Comparison of ENCODE assay signal across 14 cellular contexts in genomic region chr12:5220835-5221234, GRCh38.
A peak's percentile ranks its signal among the peaks of the same experiment; 100 is the strongest.
DNase-seq lines count a peak whose midpoint lies in the region; ATAC-seq and TF ChIP-seq lines count a peak whose summit lies in the region.
"Had no signal": no experiment of that assay in that cellular context is flagged by ENCODE, and none has a peak within 500 bp of the region (broad histone marks: within the 10 kb centered on the region; RNA-seq: fewer than 3 reads in every experiment).

No MANE protein-coding gene starts in this region.

- no peak overlapping the region for H3K56ac ChIP-seq in IMR-90 (ENCODE audit: extremely low read depth, insufficient read depth, low read length)

- no peaks in the 10 kb centered on the region for H3K9me3 Mint-ChIP-seq in activated naive CD8-positive, alpha-beta T cell treated with anti-CD3 and anti-CD28 coated beads, Interleukin-2, amount 10 ng/mL, durations not matched to agents 7 days and 5 days
- H3K9me3 Mint-ChIP-seq: activated T-helper 2 cell treated with anti-CD3 and anti-CD28 coated beads, Interferon-gamma antibody, Interleukin-2, Interleukin-4, amounts not matched to agents 10 μg/mL and 5 μg/mL and 100 μg/mL, durations not matched to agents 14 hours and 24 hours and 36 hours had no signal

- H2BK5ac ChIP-seq in IMR-90 (ENCODE audit: low read depth, low read length, poor library complexity, severe bottlenecking), result no peak overlapping the region

- no peak overlapping the region for H2BK120ac ChIP-seq in IMR-90 (ENCODE audit: low read depth, low read length)

- no peak overlapping the region for H2BK15ac ChIP-seq in IMR-90 (ENCODE audit: low read depth, low read length)

- POLR2A ChIA-PET in IMR-90 (lab: Charles Lee; ENCODE audit: unreplicated experiment), result no interaction called here
- POLR2A ChIA-PET in activated naive CD8-positive, alpha-beta T cell treated with anti-CD3 and anti-CD28 coated beads, Interleukin-2, amount 10 ng/mL, durations not matched to agents 7 days and 5 days (lab: Charles Lee), result no interaction called here

- H2BK20ac ChIP-seq in IMR-90 (ENCODE audit: low read depth, low read length), result no peak overlapping the region

- H3K36me3 ChIP-seq in IMR-90 (ENCODE audit: control insufficient read depth, insufficient read depth, low read length), result no peaks in the 10 kb centered on the region

- H4K8ac ChIP-seq in IMR-90 (ENCODE audit: low read depth in 2 of 2, low read length in 2 of 2), result no peak overlapping the region

- ATAC-seq in IMR-90 (ENCODE audit: low read depth) (no peak), GM19328 (IDR thresholded peaks at IDR 0.05; ENCODE audit: unreplicated experiment) (no peak), HG02759 (IDR thresholded peaks at IDR 0.05; ENCODE audit: unreplicated experiment) (no peak)
- peak; percentile 93 for ATAC-seq in activated naive CD8-positive, alpha-beta T cell treated with anti-CD3 and anti-CD28 coated beads, Interleukin-2, amount 10 ng/mL, durations not matched to agents 7 days and 5 days (ENCODE audit: low read depth)
- ATAC-seq: psoas muscle had no signal

- no peaks in the 10 kb centered on the region for H3K79me1 ChIP-seq in IMR-90 (ENCODE audit: low read depth in 1 of 2, low read length in 2 of 2)

- 90% methylated on average over 2 of the region's 3 CpGs; no CpG with 5 or more reads in 1 of the 2 experiments for WGBS in IMR-90 (ENCODE audit: extremely low coverage in 2 of 2, insufficient read length in 1 of 2), 2 experiments

- no peaks in the 10 kb centered on the region for H3K9me3 ChIP-seq in IMR-90 (ENCODE audit: control insufficient read depth, insufficient read depth, low read length)
- H3K9me3 ChIP-seq: psoas muscle had no signal

- H3K9ac ChIP-seq in IMR-90 (ENCODE audit: low read depth, low read length), result no peak overlapping the region
- H3K9ac ChIP-seq: GM23248 had no signal

- BruUV-seq in IMR-90 (replicated peaks; lab: Mats Ljungman, UMichigan), result no TSS peak

- no peak overlapping the region for H3K14ac ChIP-seq in IMR-90 (replicated peaks; ENCODE audit: low read depth, low read length)

- peak; percentile 80 for DNase-seq in Daoy (ENCODE audit: low read depth)
- DNase-seq in IMR-90, result peak; percentile 11
- DNase-seq in activated naive CD8-positive, alpha-beta T cell treated with anti-CD3 and anti-CD28 coated beads, Interleukin-2, amount 10 ng/mL, durations not matched to agents 7 days and 5 days, result no peak
- peak; percentile 3 for DNase-seq in stimulated activated CD4-positive, alpha-beta T cell treated with anti-CD3 and anti-CD28 coated beads, Interleukin-4, amount 100 ng/mL, for 1 hour
- DNase-seq in midbrain (lab: John Stamatoyannopoulos, UW), result no peak
- DNase-seq: GM23248, NCI-H1930, psoas muscle, SHP77 had no signal

- H3K4ac ChIP-seq in IMR-90 (ENCODE audit: low read depth, low read length), result no peak overlapping the region

- no peaks in the 10 kb centered on the region for H3K9me1 ChIP-seq in IMR-90 (ENCODE audit: insufficient read depth, low read length)

- TF ChIP-seq POLR2A in IMR-90 (IDR thresholded peaks at IDR 0.05; ENCODE audit: low read depth, low read length), result no peak

- no peak overlapping the region for H4K5ac ChIP-seq in IMR-90 (ENCODE audit: low read depth, low read length)

- no peak for TF ChIP-seq RAD21 in IMR-90 (IDR thresholded peaks at IDR 0.05; ENCODE audit: low read length)

- H2AK5ac ChIP-seq in IMR-90 (ENCODE audit: low read depth, low read length), result no peak overlapping the region

- no peak overlapping the region for H3K4me3 ChIP-seq in IMR-90 (ENCODE audit: insufficient read depth, low read depth, low read length)
- H3K4me3 ChIP-seq: GM23248, psoas muscle had no signal

- no peaks in the 10 kb centered on the region for H3K4me1 ChIP-seq in IMR-90 (ENCODE audit: control insufficient read depth, insufficient read depth, low read length)
- H3K4me1 ChIP-seq: psoas muscle had no signal

- H3K23ac ChIP-seq in IMR-90 (ENCODE audit: low read depth, low read length), result no peak overlapping the region

- no peak overlapping the region for H2AFZ ChIP-seq in IMR-90 (replicated peaks; ENCODE audit: low read length, poor library complexity)
- H2AFZ ChIP-seq: GM23248 had no signal

- H3K18ac ChIP-seq in IMR-90 (ENCODE audit: low read depth, low read length), result no peak overlapping the region

- H3K27ac Mint-ChIP-seq in activated naive CD8-positive, alpha-beta T cell treated with anti-CD3 and anti-CD28 coated beads, Interleukin-2, amount 10 ng/mL, durations not matched to agents 7 days and 5 days, result no peak overlapping the region
- H3K27ac Mint-ChIP-seq: activated T-helper 2 cell treated with anti-CD3 and anti-CD28 coated beads, Interferon-gamma antibody, Interleukin-2, Interleukin-4, amounts not matched to agents 10 μg/mL and 5 μg/mL and 100 μg/mL, durations not matched to agents 14 hours and 24 hours and 36 hours; CD4-positive, CD25-positive, alpha-beta regulatory T cell had no signal

- H3K27me3 ChIP-seq in IMR-90 (ENCODE audit: control insufficient read depth, insufficient read depth, low read length), result peaks cover 19% of the 10 kb centered on the region

- H3K27ac ChIP-seq in IMR-90 (ENCODE audit: insufficient read depth, low read length), result no peak overlapping the region
- H3K27ac ChIP-seq: GM23248, HL-60, psoas muscle had no signal

- H3K36me3 Mint-ChIP-seq in activated naive CD8-positive, alpha-beta T cell treated with anti-CD3 and anti-CD28 coated beads, Interleukin-2, amount 10 ng/mL, durations not matched to agents 7 days and 5 days, result no peaks in the 10 kb centered on the region
- H3K36me3 Mint-ChIP-seq: CD4-positive, CD25-positive, alpha-beta regulatory T cell had no signal

- no peak for TF ChIP-seq CTCF in IMR-90 (conservative IDR thresholded peaks at IDR 0.05; ENCODE audit: low read depth, low read length)

- H3K4me3 Mint-ChIP-seq in activated naive CD8-positive, alpha-beta T cell treated with anti-CD3 and anti-CD28 coated beads, Interleukin-2, amount 10 ng/mL, durations not matched to agents 7 days and 5 days, result no peak overlapping the region
- H3K4me3 Mint-ChIP-seq: CD4-positive, CD25-positive, alpha-beta regulatory T cell had no signal

- H4K91ac ChIP-seq in IMR-90 (ENCODE audit: insufficient read depth, low read depth, low read length), result no peak overlapping the region

- H2AK9ac ChIP-seq in IMR-90 (replicated peaks; ENCODE audit: low read depth, low read length, poor library complexity), result no peak overlapping the region

- H3K4me1 Mint-ChIP-seq in activated naive CD8-positive, alpha-beta T cell treated with anti-CD3 and anti-CD28 coated beads, Interleukin-2, amount 10 ng/mL, durations not matched to agents 7 days and 5 days, result peaks cover 9% of the 10 kb centered on the region

- CTCF ChIA-PET in IMR-90 (lab: Yijun Ruan, JAX), result no interaction called here

- dilution Hi-C loops in IMR-90 (cut with HindIII; ENCODE audit: low sequenced_read_pairs, unreplicated experiment), result no loop called here

- in situ Hi-C loops in IMR-90 (cut with MboI; ENCODE audit: low sequenced_read_pairs), result no loop called here

- intact Hi-C loops in IMR-90 (cut with micrococcal nuclease), result no loop called here

- H4K20me1 ChIP-seq in IMR-90 (ENCODE audit: insufficient read depth, low read length), result no peaks in the 10 kb centered on the region

- peaks cover 10% of the 10 kb centered on the region for H3K27me3 Mint-ChIP-seq in activated naive CD8-positive, alpha-beta T cell treated with anti-CD3 and anti-CD28 coated beads, Interleukin-2, amount 10 ng/mL, durations not matched to agents 7 days and 5 days
- H3K27me3 Mint-ChIP-seq: CD4-positive, CD25-positive, alpha-beta regulatory T cell had no signal

- no peak overlapping the region for H3K4me2 ChIP-seq in IMR-90 (ENCODE audit: low read depth, low read length)

TF ChIP-seq in IMR-90, 13 proteins besides CTCF, POLR2A, EP300 and RAD21:
- no peak for TF ChIP-seq USF2 (IDR thresholded peaks at IDR 0.05; ENCODE audit: low read depth, low read length)
- TF ChIP-seq MAFK (IDR thresholded peaks at IDR 0.05; ENCODE audit: low read depth, low read length), result no peak
- no peak for TF ChIP-seq BHLHE40 (IDR thresholded peaks at IDR 0.05; ENCODE audit: low read depth, low read length)
- TF ChIP-seq MXI1 (IDR thresholded peaks at IDR 0.05; ENCODE audit: borderline replicate concordance, low read depth, low read length), result no peak
- TF ChIP-seq CHD1 (IDR thresholded peaks at IDR 0.05; ENCODE audit: low read depth, low read length), result no peak
- no peak for TF ChIP-seq RFX5 (IDR thresholded peaks at IDR 0.05; ENCODE audit: low read depth, low read length)
- TF ChIP-seq RCOR1 (IDR thresholded peaks at IDR 0.05; ENCODE audit: insufficient replicate concordance, low read length), result no peak
- no peak for TF ChIP-seq MAZ (IDR thresholded peaks at IDR 0.05; ENCODE audit: borderline replicate concordance, low read depth, low read length)
- no peak for TF ChIP-seq NFE2L2 (IDR thresholded peaks at IDR 0.05; ENCODE audit: low read depth, low read length)
- TF ChIP-seq, protein P1, sequence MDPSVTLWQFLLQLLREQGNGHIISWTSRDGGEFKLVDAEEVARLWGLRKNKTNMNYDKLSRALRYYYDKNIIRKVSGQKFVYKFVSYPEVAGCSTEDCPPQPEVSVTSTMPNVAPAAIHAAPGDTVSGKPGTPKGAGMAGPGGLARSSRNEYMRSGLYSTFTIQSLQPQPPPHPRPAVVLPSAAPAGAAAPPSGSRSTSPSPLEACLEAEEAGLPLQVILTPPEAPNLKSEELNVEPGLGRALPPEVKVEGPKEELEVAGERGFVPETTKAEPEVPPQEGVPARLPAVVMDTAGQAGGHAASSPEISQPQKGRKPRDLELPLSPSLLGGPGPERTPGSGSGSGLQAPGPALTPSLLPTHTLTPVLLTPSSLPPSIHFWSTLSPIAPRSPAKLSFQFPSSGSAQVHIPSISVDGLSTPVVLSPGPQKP (IDR thresholded peaks at IDR 0.05; ENCODE audit: borderline replicate concordance, low read depth, low read length), result no peak
- no peak for TF ChIP-seq CEBPB (IDR thresholded peaks at IDR 0.05; ENCODE audit: low read depth, low read length)
- TF ChIP-seq SMC3 (IDR thresholded peaks at IDR 0.05; ENCODE audit: low read depth, low read length), result no peak
- TF ChIP-seq FOS (IDR thresholded peaks at IDR 0.05; ENCODE audit: low read depth, low read length), result no peak

Comparison
In these comparisons a context has a peak if more than half of its experiments do, and no peak if none do; other contexts are left out.
1. DNase-seq: peak in Daoy (single experiment), IMR-90 (single experiment) and stimulated activated CD4-positive, alpha-beta T cell treated with anti-CD3 and anti-CD28 coated beads, Interleukin-4, amount 100 ng/mL, for 1 hour (single experiment); none in activated naive CD8-positive, alpha-beta T cell treated with anti-CD3 and anti-CD28 coated beads, Interleukin-2, amount 10 ng/mL, durations not matched to agents 7 days and 5 days (single experiment) and midbrain (single experiment).